Comparison of ENCODE assay signal across 2 cellular contexts in genomic region chr1:100774370-100774769, GRCh38.
TF ChIP-seq lines count a peak whose summit lies in the region.

No MANE protein-coding gene starts in this region.

TF ChIP-seq in SK-N-SH, 30 proteins besides CTCF, POLR2A, EP300 and RAD21 (continued from another document):
- TF ChIP-seq IRF3 (IDR thresholded peaks at IDR 0.05; ENCODE audit: low read depth, low read length) (no peak), USF1 (IDR thresholded peaks at IDR 0.05; ENCODE audit: borderline replicate concordance, low read depth) (no peak), SMC3 (IDR thresholded peaks at IDR 0.05; ENCODE audit: low read depth, low read length) (no peak), MAX (IDR thresholded peaks at IDR 0.05; ENCODE audit: low read depth) (no peak), GABPA (IDR thresholded peaks at IDR 0.05; ENCODE audit: low read depth) (no peak), TAF1 (IDR thresholded peaks at IDR 0.05; ENCODE audit: borderline replicate concordance, low read depth, low read length) (no peak)
- TF ChIP-seq, protein P1, sequence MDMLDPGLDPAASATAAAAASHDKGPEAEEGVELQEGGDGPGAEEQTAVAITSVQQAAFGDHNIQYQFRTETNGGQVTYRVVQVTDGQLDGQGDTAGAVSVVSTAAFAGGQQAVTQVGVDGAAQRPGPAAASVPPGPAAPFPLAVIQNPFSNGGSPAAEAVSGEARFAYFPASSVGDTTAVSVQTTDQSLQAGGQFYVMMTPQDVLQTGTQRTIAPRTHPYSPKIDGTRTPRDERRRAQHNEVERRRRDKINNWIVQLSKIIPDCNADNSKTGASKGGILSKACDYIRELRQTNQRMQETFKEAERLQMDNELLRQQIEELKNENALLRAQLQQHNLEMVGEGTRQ (IDR thresholded peaks at IDR 0.05; ENCODE audit: borderline replicate concordance, low read depth, low read length), result no peak
- TF ChIP-seq, protein P2, sequence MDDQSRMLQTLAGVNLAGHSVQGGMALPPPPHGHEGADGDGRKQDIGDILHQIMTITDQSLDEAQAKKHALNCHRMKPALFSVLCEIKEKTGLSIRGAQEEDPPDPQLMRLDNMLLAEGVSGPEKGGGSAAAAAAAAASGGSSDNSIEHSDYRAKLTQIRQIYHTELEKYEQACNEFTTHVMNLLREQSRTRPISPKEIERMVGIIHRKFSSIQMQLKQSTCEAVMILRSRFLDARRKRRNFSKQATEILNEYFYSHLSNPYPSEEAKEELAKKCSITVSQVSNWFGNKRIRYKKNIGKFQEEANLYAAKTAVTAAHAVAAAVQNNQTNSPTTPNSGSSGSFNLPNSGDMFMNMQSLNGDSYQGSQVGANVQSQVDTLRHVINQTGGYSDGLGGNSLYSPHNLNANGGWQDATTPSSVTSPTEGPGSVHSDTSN (IDR thresholded peaks at IDR 0.05), result peak; percentile 46

TF ChIP-seq in SK-N-SH treated with all-trans-retinoic acid at 6 μM for 48 hours, 23 proteins besides CTCF, POLR2A, EP300 and RAD21 (continued from another document):
- no peak for TF ChIP-seq ZC3H10 (CRISPR knock-in tag; IDR thresholded peaks at IDR 0.05)
- TF ChIP-seq ZFP30 (CRISPR knock-in tag; IDR thresholded peaks at IDR 0.05), result no peak
- no peak for TF ChIP-seq ZFP3 (CRISPR knock-in tag; IDR thresholded peaks at IDR 0.05)
